12 cellular contexts compared by ENCODE assay signal in genomic region chr22:20946080-20946986, GRCh38. TPM values are rescaled to one million over a fixed set of nuclear protein-coding genes. Genes with fewer than 3 reads are reported as not detected.
DNase-seq lines count a peak whose midpoint lies in the region; ATAC-seq and TF ChIP-seq lines count a peak whose summit lies in the region.
"Had no signal": no experiment of that assay in that cellular context is flagged by ENCODE, and none has a peak within 500 bp of the region (broad histone marks: within the 10 kb centered on the region; RNA-seq: fewer than 3 reads in every experiment).

No MANE protein-coding gene starts in this region.

- H3K4me1 Mint-ChIP-seq in natural killer cell = peaks cover 62 to 66% of the 10 kb centered on the region in 2 donors
- peaks cover 48 to 50% of the 10 kb centered on the region in 2 donors for H3K4me1 Mint-ChIP-seq in natural killer cell treated with Interleukin-12 subunit alpha and Interleukin-12 subunit beta and Interleukin-15 and Interleukin-18, amount 100 ng/mL, for 72 hours (ENCODE audit: low read depth in 2 of 2)

- H3K4me3 Mint-ChIP-seq in natural killer cell = no peak overlapping the region
- H3K4me3 Mint-ChIP-seq in natural killer cell treated with Interleukin-12 subunit alpha and Interleukin-12 subunit beta and Interleukin-15 and Interleukin-18, amount 100 ng/mL, for 72 hours = no peak overlapping the region
- H3K4me3 Mint-ChIP-seq: activated naive CD4-positive, alpha-beta T cell treated with anti-CD3 and anti-CD28 coated beads, Interleukin-2, amount 50 U/mL, for 24 hours had no signal

- TF ChIP-seq CTCF in natural killer cell (IDR thresholded peaks at IDR 0.05) = no peak
- no peak for TF ChIP-seq CTCF in ascending aorta (IDR thresholded peaks at IDR 0.05)

- H3K9me3 Mint-ChIP-seq in natural killer cell = no peaks in the 10 kb centered on the region
- no peaks in the 10 kb centered on the region for H3K9me3 Mint-ChIP-seq in natural killer cell treated with Interleukin-12 subunit alpha and Interleukin-12 subunit beta and Interleukin-15 and Interleukin-18, amount 100 ng/mL, for 72 hours
- H3K9me3 Mint-ChIP-seq: activated naive CD4-positive, alpha-beta T cell treated with anti-CD3 and anti-CD28 coated beads, Interleukin-2, amount 50 U/mL, for 24 hours had no signal

- peaks cover 13 to 20% of the 10 kb centered on the region in 2 donors for H3K36me3 ChIP-seq in ascending aorta

- H3K9me3 ChIP-seq in ascending aorta = no peaks in the 10 kb centered on the region
- no peaks in the 10 kb centered on the region for H3K9me3 ChIP-seq in right cardiac atrium (ENCODE audit: control insufficient read depth, low read length)

- H3K27me3 ChIP-seq in ascending aorta = no peaks in the 10 kb centered on the region
- no peaks in the 10 kb centered on the region for H3K27me3 ChIP-seq in right cardiac atrium (ENCODE audit: control insufficient read depth, insufficient read depth)

- WGBS in right cardiac atrium = 74% methylated on average over 7 of the region's 7 CpGs

- peak overlapping the region; percentile 60 to 71 for H3K27ac Mint-ChIP-seq in natural killer cell
- no peak overlapping the region for H3K27ac Mint-ChIP-seq in natural killer cell treated with Interleukin-12 subunit alpha and Interleukin-12 subunit beta and Interleukin-15 and Interleukin-18, amount 100 ng/mL, for 72 hours

- H3K27me3 Mint-ChIP-seq in natural killer cell (ENCODE audit: low read depth in 2 of 2) = no peaks in the 10 kb centered on the region
- no peaks in the 10 kb centered on the region for H3K27me3 Mint-ChIP-seq in natural killer cell treated with Interleukin-12 subunit alpha and Interleukin-12 subunit beta and Interleukin-15 and Interleukin-18, amount 100 ng/mL, for 72 hours
- H3K27me3 Mint-ChIP-seq: activated naive CD4-positive, alpha-beta T cell treated with anti-CD3 and anti-CD28 coated beads, Interleukin-2, amount 50 U/mL, for 24 hours had no signal

- H3K27ac ChIP-seq in ascending aorta (peak overlapping the region; percentile 16 to 38), right cardiac atrium (ENCODE audit: low read length) (peak overlapping the region; percentile 30)
- H3K27ac ChIP-seq: C4-2B, WERI-Rb-1 had no signal

- H3K4me1 ChIP-seq in ascending aorta (peaks cover 0 to 19% of the 10 kb centered on the region in 2 donors), right cardiac atrium (ENCODE audit: control insufficient read depth, insufficient read depth, low read length) (peaks cover 10% of the 10 kb centered on the region)

- H3K36me3 Mint-ChIP-seq in natural killer cell = peaks cover 4% of the 10 kb centered on the region
- peaks cover 5% of the 10 kb centered on the region for H3K36me3 Mint-ChIP-seq in natural killer cell treated with Interleukin-12 subunit alpha and Interleukin-12 subunit beta and Interleukin-15 and Interleukin-18, amount 100 ng/mL, for 72 hours

- DNase-seq in natural killer cell = no peak
- DNase-seq in natural killer cell treated with Interleukin-12 subunit alpha and Interleukin-12 subunit beta and Interleukin-15 and Interleukin-18, amount 100 ng/mL, for 72 hours (ENCODE audit: low spot score) = no peak
- no peak for DNase-seq in ascending aorta (ENCODE audit: low spot score in 2 of 2)
- no peak for DNase-seq in right cardiac atrium
- no peak for DNase-seq in DMS 273 (lab: John Stamatoyannopoulos, UW; ENCODE audit: unreplicated experiment)
- DNase-seq in stimulated activated CD4-positive, alpha-beta T cell treated with anti-CD3 and anti-CD28 coated beads, Interleukin-4, amount 100 ng/mL, for 24 hours = no peak
- DNase-seq: NCI-H187 treated with DMSO at 0.1 percent for 48 hours, WERI-Rb-1 had no signal

- ATAC-seq in natural killer cell (no peak), right cardiac atrium (peak; percentile 45 to 67), HG03280 (IDR thresholded peaks at IDR 0.05; ENCODE audit: unreplicated experiment) (no peak), HG02588 (IDR thresholded peaks at IDR 0.05; ENCODE audit: unreplicated experiment) (no peak)
- ATAC-seq in natural killer cell treated with Interleukin-12 subunit alpha and Interleukin-12 subunit beta and Interleukin-15 and Interleukin-18, amount 100 ng/mL, for 72 hours = no peak

- intact Hi-C loops in natural killer cell (cut with micrococcal nuclease) (no loop called here), ascending aorta (cut with DNase I) (no loop called here), right cardiac atrium (cut with DNase I) (no loop called here)

- no peak overlapping the region for H3K4me3 ChIP-seq in ascending aorta
- no peak overlapping the region for H3K4me3 ChIP-seq in right cardiac atrium (ENCODE audit: low read length)

RNA-seq across cellular contexts. Expression of gene AIFM3, which starts 20.7 kb away (rescaled TPM):
- total RNA-seq in natural killer cell = 1 to 10 TPM; 1.5 to 2.3 (median 2.2) TPM
- total RNA-seq in natural killer cell treated with Interleukin-12 subunit alpha and Interleukin-12 subunit beta and Interleukin-15 and Interleukin-18, amount 100 ng/mL, for 72 hours = 1 to 10 TPM in 1 of 2 donors, not detected in 1; 1.5 TPM
- not detected for total RNA-seq in ascending aorta
- total RNA-seq in right cardiac atrium = 1 to 10 TPM; 1.0 to 2.1 (median 1.4) TPM
- 1.4 TPM for polyA plus RNA-seq in right cardiac atrium

RNA-seq across cellular contexts. Expression of gene CRKL, which starts 29.1 kb away (rescaled TPM):
- total RNA-seq in natural killer cell (10 to 100 TPM; 50.7 to 71.2 (median 67.4) TPM), ascending aorta (21.2 TPM), right cardiac atrium (10 to 100 TPM; 50.5 to 53.7 (median 52.0) TPM)
- 100 to 1,000 TPM in 1 of 2 donors, 10 to 100 TPM in 1; 78.4 to 105 TPM for total RNA-seq in natural killer cell treated with Interleukin-12 subunit alpha and Interleukin-12 subunit beta and Interleukin-15 and Interleukin-18, amount 100 ng/mL, for 72 hours
- polyA plus RNA-seq in right cardiac atrium = 20.8 TPM

RNA-seq across cellular contexts. Expression of gene LZTR1, which starts 35.8 kb away (rescaled TPM):
- total RNA-seq in natural killer cell (10 to 100 TPM; 71.9 to 85.0 (median 82.0) TPM), ascending aorta (72.8 TPM), right cardiac atrium (10 to 100 TPM; 28.3 to 33.2 (median 31.1) TPM)
- 100 to 1,000 TPM in 1 of 2 donors, 10 to 100 TPM in 1; 76.2 to 133 TPM for total RNA-seq in natural killer cell treated with Interleukin-12 subunit alpha and Interleukin-12 subunit beta and Interleukin-15 and Interleukin-18, amount 100 ng/mL, for 72 hours
- polyA plus RNA-seq in right cardiac atrium = 20.4 TPM

RNA-seq across cellular contexts. Expression of gene THAP7, which starts 55.6 kb away (rescaled TPM):
- total RNA-seq in natural killer cell (10 to 100 TPM; 24.1 to 40.0 (median 26.8) TPM), ascending aorta (37.9 TPM), right cardiac atrium (10 to 100 TPM; 23.2 to 25.2 (median 23.8) TPM)
- total RNA-seq in natural killer cell treated with Interleukin-12 subunit alpha and Interleukin-12 subunit beta and Interleukin-15 and Interleukin-18, amount 100 ng/mL, for 72 hours = 10 to 100 TPM; 20.4 to 30.7 TPM
- 38.2 TPM for polyA plus RNA-seq in right cardiac atrium

Comparison
In these comparisons a context has a peak if more than half of its experiments do, and no peak if none do; other contexts are left out.
1. H3K27ac Mint-ChIP-seq: peak in natural killer cell (2 of 2); none in natural killer cell treated with Interleukin-12 subunit alpha and Interleukin-12 subunit beta and Interleukin-15 and Interleukin-18, amount 100 ng/mL, for 72 hours (0 of 2).
2. ATAC-seq: peak in right cardiac atrium (2 of 2); none in natural killer cell (0 of 3), natural killer cell treated with Interleukin-12 subunit alpha and Interleukin-12 subunit beta and Interleukin-15 and Interleukin-18, amount 100 ng/mL, for 72 hours (0 of 2), HG03280 (single experiment) and HG02588 (single experiment).